ENCODE assay signal across 8 cellular contexts in the genomic region with DNA sequence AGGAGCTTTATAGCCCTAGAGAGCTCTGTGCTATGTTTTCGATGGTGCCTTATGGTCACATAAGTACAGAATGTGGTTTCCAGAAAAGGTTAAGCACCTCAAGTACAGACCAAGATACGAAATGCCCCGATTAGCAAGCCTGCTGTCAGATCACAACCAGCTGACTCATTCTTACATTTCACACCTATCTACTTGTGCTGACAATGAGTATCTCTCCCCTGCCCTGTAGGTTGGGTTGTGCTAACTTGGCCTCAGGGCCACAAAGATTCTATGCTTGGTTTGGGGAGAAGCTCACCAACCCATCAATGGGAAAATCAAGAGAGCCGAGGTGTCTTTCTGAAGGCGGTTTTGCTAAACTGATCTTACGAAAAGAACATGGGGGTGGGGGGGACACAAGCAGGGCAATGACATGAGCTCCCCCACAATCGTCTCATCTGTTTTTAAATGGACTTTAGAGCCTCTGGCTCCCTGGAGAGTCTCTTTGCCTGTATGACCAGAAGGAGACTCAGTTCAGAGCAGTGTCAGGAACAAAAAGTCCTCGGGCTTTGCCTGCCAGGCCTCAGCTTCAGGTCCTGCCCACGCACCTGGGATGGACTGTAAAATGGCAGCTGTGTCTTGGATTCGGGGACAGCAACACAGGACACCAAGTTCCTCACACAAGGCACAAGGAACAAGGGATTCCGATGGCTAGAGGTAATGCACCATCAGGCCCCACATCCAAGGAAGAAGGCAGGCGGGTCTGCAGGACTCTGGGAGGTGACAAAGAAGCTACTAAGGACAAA. TPM values are rescaled to one million over a fixed set of nuclear protein-coding genes. Genes with fewer than 3 reads are reported as not detected.
A peak's percentile ranks its signal among the peaks of the same experiment; 100 is the strongest.
DNase-seq lines count a peak whose midpoint lies in the region; ATAC-seq and TF ChIP-seq lines count a peak whose summit lies in the region.

No MANE protein-coding gene starts in this region.

- H3K36me3 ChIP-seq in transverse colon: no peaks in the 10 kb centered on the region

- ATAC-seq in GM19324 (IDR thresholded peaks at IDR 0.05; ENCODE audit: low FRiP score, unreplicated experiment): peak; percentile 78
- peak; percentile 88 for ATAC-seq in HG03097 (IDR thresholded peaks at IDR 0.05; ENCODE audit: low FRiP score, unreplicated experiment)
- peak; percentile 83 to 98 (median 95) for ATAC-seq in natural killer cell

- DNase-seq in activated T-cell treated with anti-CD3 and anti-CD28 coated beads, Interleukin-2, amount 50 U/mL, for 48 hours: peak; percentile 69 to 73
- DNase-seq in natural killer cell: peak; percentile 67
- no peak for DNase-seq in endothelial cell (ENCODE audit: low spot score)
- DNase-seq in UCSD-AML1 (lab: John Stamatoyannopoulos, UW; ENCODE audit: unreplicated experiment): no peak
- no peak for DNase-seq in iPS-NIHi7 (ENCODE audit: extremely low spot score)
- no peak for DNase-seq in transverse colon

- no peak for TF ChIP-seq POLR2A in transverse colon (IDR thresholded peaks at IDR 0.05)

- H3K27ac Mint-ChIP-seq in natural killer cell (peak overlapping the region; percentile 91 to 98), endothelial cell (ENCODE audit: unreplicated experiment) (no peak overlapping the region)

- no peaks in the 10 kb centered on the region for H3K27me3 ChIP-seq in transverse colon

- no peaks in the 10 kb centered on the region for H3K9me3 Mint-ChIP-seq in natural killer cell
- H3K9me3 Mint-ChIP-seq in endothelial cell (ENCODE audit: unreplicated experiment): no peaks in the 10 kb centered on the region

- TF ChIP-seq CTCF in natural killer cell (IDR thresholded peaks at IDR 0.05): no peak
- TF ChIP-seq CTCF in endothelial cell (IDR thresholded peaks at IDR 0.05; ENCODE audit: unreplicated experiment): no peak
- TF ChIP-seq CTCF in transverse colon (IDR thresholded peaks at IDR 0.05): no peak

- no peak overlapping the region for H3K4me3 ChIP-seq in transverse colon

- H3K4me3 Mint-ChIP-seq in natural killer cell: peak overlapping the region; percentile 81
- no peak overlapping the region for H3K4me3 Mint-ChIP-seq in endothelial cell (ENCODE audit: unreplicated experiment)

- H3K27me3 Mint-ChIP-seq in natural killer cell (ENCODE audit: low read depth in 2 of 2) (no peaks in the 10 kb centered on the region), endothelial cell (ENCODE audit: unreplicated experiment) (peaks cover 1% of the 10 kb centered on the region)

- intact Hi-C loops in natural killer cell (cut with micrococcal nuclease): loop anchor here (1.0 to 5.0 kb wide), 7 partner anchors 14 to 157 kb away; no protein-coding TSS in a partner anchor
- intact Hi-C loops in transverse colon (cut with DNase I; ENCODE audit: low total_unique reads): no loop called here

- in situ Hi-C loops in transverse colon (cut with MboI; ENCODE audit: low pct_ligation_motif_present in 1 of 4, low pct_unique_long_range_greater_than_20kb in 1 of 4, low sequenced_read_pairs in 3 of 4): no loop called here

- WGBS in transverse colon (ENCODE audit: low coverage in 1 of 2), 2 donors: 88 to 93% methylated on average over 3 to 12 of the region's 12 CpGs

- H3K27ac ChIP-seq in transverse colon: no peak overlapping the region

- no peaks in the 10 kb centered on the region for H3K9me3 ChIP-seq in transverse colon

- no peaks in the 10 kb centered on the region for H3K36me3 Mint-ChIP-seq in natural killer cell
- peaks cover 3% of the 10 kb centered on the region for H3K36me3 Mint-ChIP-seq in endothelial cell (ENCODE audit: low read depth, unreplicated experiment)

- no peak for TF ChIP-seq EP300 in transverse colon (IDR thresholded peaks at IDR 0.05; ENCODE audit: low read depth)

- peaks cover 75 to 84% of the 10 kb centered on the region in 2 donors for H3K4me1 Mint-ChIP-seq in natural killer cell
- H3K4me1 Mint-ChIP-seq in endothelial cell (ENCODE audit: unreplicated experiment): peaks cover 10% of the 10 kb centered on the region

- peaks cover 0 to 33% (median 5%) of the 10 kb centered on the region in 4 donors for H3K4me1 ChIP-seq in transverse colon

RNA-seq across cellular contexts. Expression of a gene that starts 55.1 kb away (rescaled TPM):
- total RNA-seq in natural killer cell: 100 to 1,000 TPM in 2 of 3 donors, 10 to 100 TPM in 1; 77.4 to 172 (median 121) TPM
- 21.0 TPM for total RNA-seq in endothelial cell (ENCODE audit: unreplicated experiment)
- total RNA-seq in transverse colon: 100 to 1,000 TPM in 1 of 4 donors, 10 to 100 TPM in 3; 41.0 to 110 (median 50.0) TPM

Comparison
In these comparisons a context has a peak if more than half of its experiments do, and no peak if none do; other contexts are left out.
1. DNase-seq: peak in activated T-cell treated with anti-CD3 and anti-CD28 coated beads, Interleukin-2, amount 50 U/mL, for 48 hours (2 of 2) and natural killer cell (single experiment); none in endothelial cell (single experiment), UCSD-AML1 (single experiment), iPS-NIHi7 (single experiment) and transverse colon (single experiment).
2. Peak in every context shown above with its lines, with median percentiles within 50 percentile points of each other: ATAC-seq.